ENCODE assay signal across 23 cellular contexts in the genomic region with DNA sequence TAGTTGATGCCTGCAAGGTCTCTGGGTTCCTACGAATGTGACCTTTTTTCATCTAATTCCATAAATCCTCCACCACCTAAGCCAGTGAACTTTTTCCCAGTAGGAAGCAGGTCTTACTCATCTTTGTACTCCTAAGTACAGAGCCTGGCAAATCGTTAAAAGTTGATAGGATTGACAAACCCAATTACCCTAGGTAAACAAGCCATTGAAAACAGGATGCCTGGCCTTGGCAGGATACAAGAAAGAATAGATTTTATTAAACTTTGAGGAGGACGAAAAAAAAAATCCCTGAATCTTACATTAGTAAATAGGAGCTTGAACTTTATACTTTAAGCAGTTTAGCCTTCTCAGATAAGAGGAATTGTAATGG. TPM values are rescaled to one million over a fixed set of nuclear protein-coding genes. Genes with fewer than 3 reads are reported as not detected.
DNase-seq lines count a peak whose midpoint lies in the region; ATAC-seq and TF ChIP-seq lines count a peak whose summit lies in the region.
"Had no signal": no experiment of that assay in that cellular context is flagged by ENCODE, and none has a peak within 500 bp of the region (broad histone marks: within the 10 kb centered on the region; RNA-seq: fewer than 3 reads in every experiment).

No MANE protein-coding gene starts in this region.

- H3K9me3 ChIP-seq in RWPE2 (ENCODE audit: severe bottlenecking) (no peaks in the 10 kb centered on the region), HAP-1 (no peaks in the 10 kb centered on the region)
- H3K9me3 ChIP-seq: A549; BLaER1 treated with 17β-estradiol and CSF1 and Interleukin-3, amounts not matched to agents 10 nM and 100 nM; Caco-2; Peyer's patch had no signal

- no peak for TF ChIP-seq CTCF in RWPE2 (IDR thresholded peaks at IDR 0.05; ENCODE audit: poor library complexity, severe bottlenecking)

- peak overlapping the region; percentile 54 for H3K27ac Mint-ChIP-seq in activated naive CD8-positive, alpha-beta T cell
- H3K27ac Mint-ChIP-seq in activated naive CD8-positive, alpha-beta T cell treated with anti-CD3 and anti-CD28 coated beads for 36 hours = no peak overlapping the region
- peak overlapping the region; percentile 40 for H3K27ac Mint-ChIP-seq in stimulated activated effector memory CD8-positive, alpha-beta T cell treated with anti-CD3 and anti-CD28 coated beads, Interleukin-12 subunit alpha, Interleukin-12 subunit beta, amount 100 ng/mL, for 72 hours
- H3K27ac Mint-ChIP-seq: IgD-negative memory B cell had no signal

- no peak overlapping the region for H3K4me3 ChIP-seq in RWPE2 (ENCODE audit: severe bottlenecking)
- no peak overlapping the region for H3K4me3 ChIP-seq in HAP-1
- H3K4me3 ChIP-seq: A549; BLaER1 treated with 17β-estradiol and CSF1 and Interleukin-3, amounts not matched to agents 10 nM and 100 nM; Peyer's patch; SK-N-MC had no signal

- H3K4me1 Mint-ChIP-seq in activated naive CD8-positive, alpha-beta T cell (ENCODE audit: low read depth) = peaks cover 31% of the 10 kb centered on the region
- H3K4me1 Mint-ChIP-seq in activated naive CD8-positive, alpha-beta T cell treated with anti-CD3 and anti-CD28 coated beads for 36 hours = peaks cover 22% of the 10 kb centered on the region
- peaks cover 15% of the 10 kb centered on the region for H3K4me1 Mint-ChIP-seq in stimulated activated effector memory CD8-positive, alpha-beta T cell treated with anti-CD3 and anti-CD28 coated beads, Interleukin-12 subunit alpha, Interleukin-12 subunit beta, amount 100 ng/mL, for 72 hours

- no peak for DNase-seq in activated naive CD8-positive, alpha-beta T cell treated with anti-CD3 and anti-CD28 coated beads for 36 hours
- DNase-seq in RWPE2 (ENCODE audit: low spot score) (no peak), left colon (no peak), HAP-1 (ENCODE audit: low spot score in 2 of 2) (no peak), cerebellar cortex (ENCODE audit: low spot score) (no peak), NCI-H146 (lab: John Stamatoyannopoulos, UW) (no peak)
- DNase-seq in stimulated activated effector memory CD8-positive, alpha-beta T cell treated with anti-CD3 and anti-CD28 coated beads, Interleukin-12 subunit alpha, Interleukin-12 subunit beta, amount 100 ng/mL, for 72 hours (ENCODE audit: low spot score in 2 of 2) = no peak
- DNase-seq: Caco-2, DMS153, H7, NCI-H187 treated with DMSO at 0.1 percent for 48 hours, NCI-H2171 treated with DMSO at 0.1 percent for 48 hours, NCI-H446 treated with DMSO at 0.1 percent for 48 hours, NCI-H748 treated with DMSO at 0.1 percent for 48 hours, Peyer's patch, Right ventricle myocardium superior had no signal

- no peaks in the 10 kb centered on the region for H3K36me3 ChIP-seq in RWPE2 (ENCODE audit: low read depth)
- H3K36me3 ChIP-seq in HAP-1 (replicated peaks) = no peaks in the 10 kb centered on the region
- H3K36me3 ChIP-seq: BLaER1 treated with 17β-estradiol and CSF1 and Interleukin-3, amounts not matched to agents 10 nM and 100 nM; Peyer's patch had no signal

- H3K27ac ChIP-seq in RWPE2 (ENCODE audit: poor library complexity, severe bottlenecking) = no peak overlapping the region
- H3K27ac ChIP-seq: A549; BLaER1 treated with 17β-estradiol and CSF1 and Interleukin-3, amounts not matched to agents 10 nM and 100 nM; Peyer's patch; SK-N-MC had no signal

- in situ Hi-C loops in HAP-1 (cut with MboI; ENCODE audit: low sequenced_read_pairs) = loop anchor here (10.0 to 25.0 kb wide), 2 partner anchors 228 to 1050 kb away; no protein-coding TSS in a partner anchor

- no peaks in the 10 kb centered on the region for H3K27me3 Mint-ChIP-seq in activated naive CD8-positive, alpha-beta T cell
- H3K27me3 Mint-ChIP-seq in activated naive CD8-positive, alpha-beta T cell treated with anti-CD3 and anti-CD28 coated beads for 36 hours = no peaks in the 10 kb centered on the region

- no peaks in the 10 kb centered on the region for H3K9me3 Mint-ChIP-seq in activated naive CD8-positive, alpha-beta T cell (ENCODE audit: low read depth)
- no peaks in the 10 kb centered on the region for H3K9me3 Mint-ChIP-seq in activated naive CD8-positive, alpha-beta T cell treated with anti-CD3 and anti-CD28 coated beads for 36 hours
- no peaks in the 10 kb centered on the region for H3K9me3 Mint-ChIP-seq in stimulated activated effector memory CD8-positive, alpha-beta T cell treated with anti-CD3 and anti-CD28 coated beads, Interleukin-12 subunit alpha, Interleukin-12 subunit beta, amount 100 ng/mL, for 72 hours
- H3K9me3 Mint-ChIP-seq: IgD-negative memory B cell had no signal

- H3K27me3 ChIP-seq in RWPE2 (ENCODE audit: insufficient read depth, poor library complexity, severe bottlenecking) (peaks cover 3% of the 10 kb centered on the region), HAP-1 (ENCODE audit: low read depth) (peaks cover 2% of the 10 kb centered on the region; the same call in 1 of the 2 replicates)
- H3K27me3 ChIP-seq: BLaER1 treated with 17β-estradiol and CSF1 and Interleukin-3, amounts not matched to agents 10 nM and 100 nM; Peyer's patch had no signal

- H3K36me3 Mint-ChIP-seq in activated naive CD8-positive, alpha-beta T cell = no peaks in the 10 kb centered on the region
- no peaks in the 10 kb centered on the region for H3K36me3 Mint-ChIP-seq in activated naive CD8-positive, alpha-beta T cell treated with anti-CD3 and anti-CD28 coated beads for 36 hours
- H3K36me3 Mint-ChIP-seq in stimulated activated effector memory CD8-positive, alpha-beta T cell treated with anti-CD3 and anti-CD28 coated beads, Interleukin-12 subunit alpha, Interleukin-12 subunit beta, amount 100 ng/mL, for 72 hours = no peaks in the 10 kb centered on the region

- intact Hi-C loops in left colon (cut with DNase I, micrococcal nuclease) = loop anchor here in 1 of 2 donors (10.0 kb wide), 1 partner anchor 1040 kb away; no protein-coding TSS in a partner anchor

- H3K4me1 ChIP-seq in RWPE2 (ENCODE audit: insufficient read depth, poor library complexity, severe bottlenecking) = peaks cover 2% of the 10 kb centered on the region
- no peaks in the 10 kb centered on the region; the same call in 1 of the 2 replicates for H3K4me1 ChIP-seq in HAP-1
- H3K4me1 ChIP-seq: A549, Caco-2, Peyer's patch had no signal

- ATAC-seq in RWPE2 (ENCODE audit: low read depth) (0 out of 3 replicates have a peak, but pooled peaks have one; percentile 22), left colon (peak; percentile 58)
- ATAC-seq in stimulated activated effector memory CD8-positive, alpha-beta T cell treated with anti-CD3 and anti-CD28 coated beads, Interleukin-12 subunit alpha, Interleukin-12 subunit beta, amount 100 ng/mL, for 72 hours = no peak
- ATAC-seq: A549 had no signal

- H3K4me3 Mint-ChIP-seq in activated naive CD8-positive, alpha-beta T cell = no peak overlapping the region
- no peak overlapping the region for H3K4me3 Mint-ChIP-seq in activated naive CD8-positive, alpha-beta T cell treated with anti-CD3 and anti-CD28 coated beads for 36 hours
- no peak overlapping the region for H3K4me3 Mint-ChIP-seq in stimulated activated effector memory CD8-positive, alpha-beta T cell treated with anti-CD3 and anti-CD28 coated beads, Interleukin-12 subunit alpha, Interleukin-12 subunit beta, amount 100 ng/mL, for 72 hours
- H3K4me3 Mint-ChIP-seq: IgD-negative memory B cell had no signal

RNA-seq across cellular contexts. Expression of a gene that starts 5.6 kb away (rescaled TPM):
- not detected for total RNA-seq in activated naive CD8-positive, alpha-beta T cell treated with anti-CD3 and anti-CD28 coated beads for 36 hours
- total RNA-seq in left colon = not detected
- total RNA-seq: Caco-2, H7, HT-29, LHCN-M2, Peyer's patch, Right ventricle myocardium superior had no signal

RNA-seq across cellular contexts. Expression of a gene that starts 23.2 kb away (rescaled TPM):
- total RNA-seq in activated naive CD8-positive, alpha-beta T cell treated with anti-CD3 and anti-CD28 coated beads for 36 hours = 1 to 10 TPM; 5.9 to 6.0 TPM
- total RNA-seq in left colon = 10 to 100 TPM in 1 of 2 donors, 1 to 10 TPM in 1; 6.3 to 10.0 TPM
